Comparison of ENCODE assay signal across 1 cellular context in genomic region chr2:19369341-19369955, GRCh38.
TF ChIP-seq lines count a peak whose summit lies in the region.

No MANE protein-coding gene starts in this region.

TF ChIP-seq in GM23338, 12 proteins besides CTCF, POLR2A, EP300 and RAD21 (continued from another document):
- TF ChIP-seq, protein P1, sequence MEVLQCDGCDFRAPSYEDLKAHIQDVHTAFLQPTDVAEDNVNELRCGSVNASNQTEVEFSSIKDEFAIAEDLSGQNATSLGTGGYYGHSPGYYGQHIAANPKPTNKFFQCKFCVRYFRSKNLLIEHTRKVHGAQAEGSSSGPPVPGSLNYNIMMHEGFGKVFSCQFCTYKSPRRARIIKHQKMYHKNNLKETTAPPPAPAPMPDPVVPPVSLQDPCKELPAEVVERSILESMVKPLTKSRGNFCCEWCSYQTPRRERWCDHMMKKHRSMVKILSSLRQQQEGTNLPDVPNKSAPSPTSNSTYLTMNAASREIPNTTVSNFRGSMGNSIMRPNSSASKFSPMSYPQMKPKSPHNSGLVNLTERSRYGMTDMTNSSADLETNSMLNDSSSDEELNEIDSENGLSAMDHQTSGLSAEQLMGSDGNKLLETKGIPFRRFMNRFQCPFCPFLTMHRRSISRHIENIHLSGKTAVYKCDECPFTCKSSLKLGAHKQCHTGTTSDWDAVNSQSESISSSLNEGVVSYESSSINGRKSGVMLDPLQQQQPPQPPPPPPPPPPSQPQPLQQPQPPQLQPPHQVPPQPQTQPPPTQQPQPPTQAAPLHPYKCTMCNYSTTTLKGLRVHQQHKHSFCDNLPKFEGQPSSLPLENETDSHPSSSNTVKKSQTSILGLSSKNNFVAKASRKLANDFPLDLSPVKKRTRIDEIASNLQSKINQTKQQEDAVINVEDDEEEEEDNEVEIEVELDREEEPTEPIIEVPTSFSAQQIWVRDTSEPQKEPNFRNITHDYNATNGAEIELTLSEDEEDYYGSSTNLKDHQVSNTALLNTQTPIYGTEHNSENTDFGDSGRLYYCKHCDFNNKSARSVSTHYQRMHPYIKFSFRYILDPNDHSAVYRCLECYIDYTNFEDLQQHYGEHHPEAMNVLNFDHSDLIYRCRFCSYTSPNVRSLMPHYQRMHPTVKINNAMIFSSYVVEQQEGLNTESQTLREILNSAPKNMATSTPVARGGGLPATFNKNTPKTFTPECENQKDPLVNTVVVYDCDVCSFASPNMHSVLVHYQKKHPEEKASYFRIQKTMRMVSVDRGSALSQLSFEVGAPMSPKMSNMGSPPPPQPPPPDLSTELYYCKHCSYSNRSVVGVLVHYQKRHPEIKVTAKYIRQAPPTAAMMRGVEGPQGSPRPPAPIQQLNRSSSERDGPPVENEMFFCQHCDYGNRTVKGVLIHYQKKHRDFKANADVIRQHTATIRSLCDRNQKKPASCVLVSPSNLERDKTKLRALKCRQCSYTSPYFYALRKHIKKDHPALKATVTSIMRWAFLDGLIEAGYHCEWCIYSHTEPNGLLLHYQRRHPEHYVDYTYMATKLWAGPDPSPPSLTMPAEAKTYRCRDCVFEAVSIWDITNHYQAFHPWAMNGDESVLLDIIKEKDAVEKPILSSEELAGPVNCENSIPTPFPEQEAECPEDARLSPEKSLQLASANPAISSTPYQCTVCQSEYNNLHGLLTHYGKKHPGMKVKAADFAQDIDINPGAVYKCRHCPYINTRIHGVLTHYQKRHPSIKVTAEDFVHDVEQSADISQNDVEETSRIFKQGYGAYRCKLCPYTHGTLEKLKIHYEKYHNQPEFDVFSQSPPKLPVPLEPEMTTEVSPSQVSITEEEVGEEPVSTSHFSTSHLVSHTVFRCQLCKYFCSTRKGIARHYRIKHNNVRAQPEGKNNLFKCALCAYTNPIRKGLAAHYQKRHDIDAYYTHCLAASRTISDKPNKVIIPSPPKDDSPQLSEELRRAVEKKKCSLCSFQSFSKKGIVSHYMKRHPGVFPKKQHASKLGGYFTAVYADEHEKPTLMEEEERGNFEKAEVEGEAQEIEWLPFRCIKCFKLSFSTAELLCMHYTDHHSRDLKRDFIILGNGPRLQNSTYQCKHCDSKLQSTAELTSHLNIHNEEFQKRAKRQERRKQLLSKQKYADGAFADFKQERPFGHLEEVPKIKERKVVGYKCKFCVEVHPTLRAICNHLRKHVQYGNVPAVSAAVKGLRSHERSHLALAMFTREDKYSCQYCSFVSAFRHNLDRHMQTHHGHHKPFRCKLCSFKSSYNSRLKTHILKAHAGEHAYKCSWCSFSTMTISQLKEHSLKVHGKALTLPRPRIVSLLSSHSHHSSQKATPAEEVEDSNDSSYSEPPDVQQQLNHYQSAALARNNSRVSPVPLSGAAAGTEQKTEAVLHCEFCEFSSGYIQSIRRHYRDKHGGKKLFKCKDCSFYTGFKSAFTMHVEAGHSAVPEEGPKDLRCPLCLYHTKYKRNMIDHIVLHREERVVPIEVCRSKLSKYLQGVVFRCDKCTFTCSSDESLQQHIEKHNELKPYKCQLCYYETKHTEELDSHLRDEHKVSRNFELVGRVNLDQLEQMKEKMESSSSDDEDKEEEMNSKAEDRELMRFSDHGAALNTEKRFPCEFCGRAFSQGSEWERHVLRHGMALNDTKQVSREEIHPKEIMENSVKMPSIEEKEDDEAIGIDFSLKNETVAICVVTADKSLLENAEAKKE (CRISPR knock-in tag; IDR thresholded peaks at IDR 0.05) = no peak
- no peak for TF ChIP-seq NANOG (IDR thresholded peaks at IDR 0.05; ENCODE audit: borderline replicate concordance)
